ENCODE assay signal across 11 cellular contexts in the genomic region with DNA sequence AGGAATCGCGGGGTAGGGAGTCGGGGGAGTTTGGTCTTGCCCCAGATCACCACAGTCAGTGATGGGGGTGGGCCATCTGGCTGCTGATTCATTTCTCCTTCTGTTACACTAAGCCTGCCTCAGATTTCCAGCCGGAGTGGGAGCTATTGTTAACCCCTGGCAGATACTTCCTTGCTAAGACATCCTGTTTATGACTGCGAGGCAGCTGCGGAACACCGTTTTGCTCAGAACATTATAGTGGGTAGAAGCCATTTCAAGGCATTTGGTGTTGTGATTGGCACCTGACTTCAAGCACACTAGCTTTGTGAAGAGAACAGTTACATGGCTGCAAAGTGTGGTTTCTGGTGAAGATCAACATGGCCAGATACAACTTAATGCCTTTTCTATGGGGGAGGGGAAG.
A peak's percentile ranks its signal among the peaks of the same experiment; 100 is the strongest.
DNase-seq lines count a peak whose midpoint lies in the region; ATAC-seq and TF ChIP-seq lines count a peak whose summit lies in the region.
"Had no signal": no experiment of that assay in that cellular context is flagged by ENCODE, and none has a peak within 500 bp of the region (broad histone marks: within the 10 kb centered on the region; RNA-seq: fewer than 3 reads in every experiment).

No MANE protein-coding gene starts in this region.

- H3K4me1 ChIP-seq in CD4-positive, alpha-beta memory T cell (ENCODE audit: insufficient read depth, low read length) = peaks cover 13% of the 10 kb centered on the region

- no peaks in the 10 kb centered on the region for H3K27me3 Mint-ChIP-seq in CD4-positive, alpha-beta memory T cell
- no peaks in the 10 kb centered on the region for H3K27me3 Mint-ChIP-seq in activated naive CD8-positive, alpha-beta T cell
- H3K27me3 Mint-ChIP-seq in naive B cell = no peaks in the 10 kb centered on the region
- no peaks in the 10 kb centered on the region for H3K27me3 Mint-ChIP-seq in osteocyte (ENCODE audit: unreplicated experiment)

- no peak overlapping the region for H3K27ac ChIP-seq in CD4-positive, alpha-beta memory T cell (ENCODE audit: low read depth, low read length)

- DNase-seq in CD4-positive, alpha-beta memory T cell = peak in 1 of 5 donors; percentile 12
- peak; percentile 42 for DNase-seq in NB4 (ENCODE audit: low read depth)
- no peak for DNase-seq in naive B cell
- DNase-seq in NCI-H1048 (lab: John Stamatoyannopoulos, UW) = no peak
- DNase-seq in NCI-H1436 (lab: John Stamatoyannopoulos, UW) = no peak
- no peak for DNase-seq in osteocyte (ENCODE audit: extremely low spot score, unreplicated experiment)
- DNase-seq: GOT3, mammary epithelial cell, T-helper 9 cell had no signal

- no peak for TF ChIP-seq CTCF in NB4 (IDR thresholded peaks at IDR 0.05; ENCODE audit: low read depth, low read length)
- TF ChIP-seq CTCF in osteocyte (IDR thresholded peaks at IDR 0.05) = no peak

- H3K36me3 ChIP-seq in CD4-positive, alpha-beta memory T cell (ENCODE audit: insufficient read depth, low read length) = peaks cover 3% of the 10 kb centered on the region

- CTCF ChIA-PET in CD4-positive, alpha-beta memory T cell (lab: Charles Lee; ENCODE audit: partially characterized antibody) = interaction anchor here (0.6 kb wide), 1 partner anchor 160 kb away, joined by 4 read pairs; no protein-coding TSS in a partner anchor

- H3K4me1 Mint-ChIP-seq in CD4-positive, alpha-beta memory T cell = peaks cover 7 to 21% (median 16%) of the 10 kb centered on the region in 4 donors
- H3K4me1 Mint-ChIP-seq in activated naive CD8-positive, alpha-beta T cell (ENCODE audit: low read depth) = peaks cover 73% of the 10 kb centered on the region
- H3K4me1 Mint-ChIP-seq in naive B cell (peaks cover 32 to 44% (median 37%) of the 10 kb centered on the region in 3 donors), osteocyte (ENCODE audit: unreplicated experiment) (peaks cover 10% of the 10 kb centered on the region)

- peaks cover 42% of the 10 kb centered on the region in 2 donors for H3K36me3 Mint-ChIP-seq in CD4-positive, alpha-beta memory T cell
- peaks cover 23% of the 10 kb centered on the region for H3K36me3 Mint-ChIP-seq in activated naive CD8-positive, alpha-beta T cell
- H3K36me3 Mint-ChIP-seq in naive B cell (peaks cover 7 to 13% of the 10 kb centered on the region in 2 donors), osteocyte (ENCODE audit: unreplicated experiment) (peaks cover 25% of the 10 kb centered on the region)

- TF ChIP-seq POLR2A in NB4 (IDR thresholded peaks at IDR 0.05; ENCODE audit: extremely low read depth, insufficient read length) = no peak

- H3K9me3 Mint-ChIP-seq in CD4-positive, alpha-beta memory T cell = no peaks in the 10 kb centered on the region
- H3K9me3 Mint-ChIP-seq in activated naive CD8-positive, alpha-beta T cell (ENCODE audit: low read depth) = no peaks in the 10 kb centered on the region
- H3K9me3 Mint-ChIP-seq in naive B cell (no peaks in the 10 kb centered on the region), osteocyte (ENCODE audit: unreplicated experiment) (no peaks in the 10 kb centered on the region)

- POLR2A ChIA-PET in CD4-positive, alpha-beta memory T cell (lab: Charles Lee; ENCODE audit: partially characterized antibody) = no interaction called here

- intact Hi-C loops in CD4-positive, alpha-beta memory T cell (cut with micrococcal nuclease) = no loop called here

- ATAC-seq in naive B cell (ENCODE audit: low read depth in 2 of 2) (peak; percentile 25 to 30), HG02571 (IDR thresholded peaks at IDR 0.05; ENCODE audit: unreplicated experiment) (no peak)

- peak overlapping the region in 5 of 7 donors; percentile 44 to 70 (median 59) for H3K27ac Mint-ChIP-seq in CD4-positive, alpha-beta memory T cell
- peak overlapping the region; percentile 94 for H3K27ac Mint-ChIP-seq in activated naive CD8-positive, alpha-beta T cell
- H3K27ac Mint-ChIP-seq in naive B cell (peak overlapping the region in 5 of 6 donors; percentile 5 to 75 (median 60)), osteocyte (ENCODE audit: unreplicated experiment) (no peak overlapping the region)

- no peaks in the 10 kb centered on the region for H3K9me3 ChIP-seq in CD4-positive, alpha-beta memory T cell (ENCODE audit: control insufficient read depth in 1 of 2, low read length in 2 of 2)

- H3K27me3 ChIP-seq in CD4-positive, alpha-beta memory T cell (ENCODE audit: insufficient read depth, low read length) = no peaks in the 10 kb centered on the region

- no peak overlapping the region for H3K4me3 ChIP-seq in CD4-positive, alpha-beta memory T cell (ENCODE audit: low read length in 2 of 2)
- no peak overlapping the region for H3K4me3 ChIP-seq in NB4 (ENCODE audit: low read depth, low read length)

- peak overlapping the region in 4 of 8 donors; percentile 5 to 58 (median 56) for H3K4me3 Mint-ChIP-seq in CD4-positive, alpha-beta memory T cell
- peak overlapping the region; percentile 81 for H3K4me3 Mint-ChIP-seq in activated naive CD8-positive, alpha-beta T cell
- H3K4me3 Mint-ChIP-seq in naive B cell = peak overlapping the region in 7 of 8 donors; percentile 16 to 81 (median 69)
- no peak overlapping the region for H3K4me3 Mint-ChIP-seq in osteocyte (ENCODE audit: unreplicated experiment)
